In genomic region chr12:53674977-53675700, GRCh38 we compare ENCODE assay signal across 8 cellular contexts. TPM values are rescaled to one million over a fixed set of nuclear protein-coding genes. Genes with fewer than 3 reads are reported as not detected.
DNase-seq lines count a peak whose midpoint lies in the region; ATAC-seq, FAIRE-seq and TF ChIP-seq lines count a peak whose summit lies in the region.

No MANE protein-coding gene starts in this region.

- no peak for DNase-seq in activated CD4-positive, alpha-beta T cell treated with anti-CD3 and anti-CD28 coated beads for 36 hours
- DNase-seq in activated CD4-positive, alpha-beta T cell treated with anti-CD3 and anti-CD28 coated beads for 1 hour = no peak
- no peak for DNase-seq in activated T-helper 1 cell treated with anti-CD3 and anti-CD28 coated beads, Interleukin-12 subunit alpha, Interleukin-12 subunit beta, Interleukin-2, Interleukin-4 antibody, amounts not matched to agents 30 ng/mL and 10 ng/mL and 1 ng/mL, durations not matched to agents 14 hours and 24 hours and 36 hours (ENCODE audit: low spot score)
- DNase-seq in keratinocyte (ENCODE audit: low read depth, low spot score) = no peak
- no peak for DNase-seq in substantia nigra (lab: John Stamatoyannopoulos, UW)
- no peak for DNase-seq in urothelium cell line (ENCODE audit: low spot score)
- DNase-seq in activated CD4-positive, CD25-positive, alpha-beta regulatory T cell treated with anti-CD3 and anti-CD28 coated beads, Interleukin-2, amount 50 U/mL, for 72 hours = no peak

- peak overlapping the region; percentile 93 for H3K9ac ChIP-seq in keratinocyte (ENCODE audit: control insufficient read depth, extremely low read depth, insufficient read depth, low read length)

- H2AFZ ChIP-seq in keratinocyte (ENCODE audit: control insufficient read depth, low read length) = peak overlapping the region; percentile 98

- POLR2A ChIA-PET in activated CD4-positive, alpha-beta T cell treated with anti-CD3 and anti-CD28 coated beads for 36 hours (lab: Charles Lee) = interaction anchor here (0.6 to 1.0 kb wide), 7 partner anchors 55 to 407 kb away, joined by 3 to 5 read pairs (median 3); partner anchors contain the start of genes ESPL1 and TARBP2

- H3K79me2 ChIP-seq in keratinocyte (ENCODE audit: control insufficient read depth, insufficient read depth, low read length) = peaks cover 8% of the 10 kb centered on the region

- peaks cover 3 to 6% of the 10 kb centered on the region in 2 experiments for H3K36me3 ChIP-seq in keratinocyte (ENCODE audit: control insufficient read depth in 2 of 2, extremely low read depth in 1 of 2, insufficient read depth in 2 of 2, low read length in 2 of 2)

- no peaks in the 10 kb centered on the region for H3K9me3 ChIP-seq in keratinocyte (ENCODE audit: control insufficient read depth, low read depth, low read length)

- H3K4me1 ChIP-seq in keratinocyte (ENCODE audit: control insufficient read depth, extremely low read depth, insufficient read depth, low read length) = peaks cover 30% of the 10 kb centered on the region

- ATAC-seq in activated CD4-positive, alpha-beta T cell treated with anti-CD3 and anti-CD28 coated beads for 36 hours = no peak
- no peak for ATAC-seq in GM19324 (IDR thresholded peaks at IDR 0.05; ENCODE audit: low FRiP score, unreplicated experiment)

- TF ChIP-seq CTCF in keratinocyte (optimal IDR thresholded peaks at IDR 0.05 in 1 of 3, IDR thresholded peaks at IDR 0.05 in 1 of 3, conservative IDR thresholded peaks at IDR 0.05 in 1 of 3; ENCODE audit: extremely low read depth in 1 of 3, insufficient read depth in 2 of 3, low read length in 3 of 3) = no peak

- H4K20me1 ChIP-seq in keratinocyte (ENCODE audit: control insufficient read depth, extremely low read depth, insufficient read depth, low read length) = no peaks in the 10 kb centered on the region

- H3K27ac ChIP-seq in keratinocyte (ENCODE audit: control insufficient read depth, insufficient read depth, low read length) (peak overlapping the region; percentile 93), substantia nigra (ENCODE audit: low read depth, low read length, poor library complexity, severe bottlenecking) (peak overlapping the region; percentile 99)

- H3K27ac Mint-ChIP-seq in activated CD4-positive, alpha-beta T cell treated with anti-CD3 and anti-CD28 coated beads for 36 hours = peak overlapping the region; percentile 95
- peak overlapping the region; percentile 95 for H3K27ac Mint-ChIP-seq in activated T-helper 1 cell treated with anti-CD3 and anti-CD28 coated beads, Interleukin-12 subunit alpha, Interleukin-12 subunit beta, Interleukin-2, Interleukin-4 antibody, amounts not matched to agents 30 ng/mL and 10 ng/mL and 1 ng/mL, durations not matched to agents 14 hours and 24 hours and 36 hours

- no peaks in the 10 kb centered on the region for H3K9me3 Mint-ChIP-seq in activated CD4-positive, alpha-beta T cell treated with anti-CD3 and anti-CD28 coated beads for 36 hours (ENCODE audit: low read depth)
- no peaks in the 10 kb centered on the region for H3K9me3 Mint-ChIP-seq in activated T-helper 1 cell treated with anti-CD3 and anti-CD28 coated beads, Interleukin-12 subunit alpha, Interleukin-12 subunit beta, Interleukin-2, Interleukin-4 antibody, amounts not matched to agents 30 ng/mL and 10 ng/mL and 1 ng/mL, durations not matched to agents 14 hours and 24 hours and 36 hours

- intact Hi-C loops in activated CD4-positive, alpha-beta T cell treated with anti-CD3 and anti-CD28 coated beads for 36 hours (cut with DNase I, micrococcal nuclease) = loop anchor here in 1 of 2 experiments (1.0 to 5.0 kb wide), 3 partner anchors 166 to 512 kb away; partner anchors contain the start of genes PRR13 and SMUG1
- intact Hi-C loops in activated T-helper 1 cell treated with anti-CD3 and anti-CD28 coated beads, Interleukin-12 subunit alpha, Interleukin-12 subunit beta, Interleukin-2, Interleukin-4 antibody, amounts not matched to agents 30 ng/mL and 10 ng/mL and 1 ng/mL, durations not matched to agents 14 hours and 24 hours and 36 hours (cut with micrococcal nuclease) = loop anchor here (2.0 kb wide), 1 partner anchor 296 kb away; no protein-coding TSS in a partner anchor

- CTCF ChIA-PET in activated CD4-positive, alpha-beta T cell treated with anti-CD3 and anti-CD28 coated beads for 36 hours (lab: Charles Lee) = interaction anchor here (0.5 to 6.6 kb wide), 34 partner anchors 11 to 637 kb away, joined by 3 to 103 read pairs (median 4); partner anchors contain the start of gene ATF7

- peak overlapping the region; percentile 83 for H3K4me2 ChIP-seq in keratinocyte (ENCODE audit: control insufficient read depth, extremely low read depth, insufficient read depth, low read depth, low read length)

- FAIRE-seq in keratinocyte (lab: Jason Lieb, UNC) (no peak), urothelium cell line (lab: Jason Lieb, UNC) (no peak)

- dilution Hi-C loops in keratinocyte (cut with MboI; ENCODE audit: extremely low pct_ligation_motif_present, low sequenced_read_pairs) = no loop called here

- peak overlapping the region; percentile 51 to 96 (median 80) for H3K4me3 ChIP-seq in keratinocyte (ENCODE audit: control insufficient read depth in 2 of 3, extremely low read depth in 1 of 3, insufficient read depth in 2 of 3, low read depth in 1 of 3, low read length in 3 of 3)

- H3K36me3 Mint-ChIP-seq in activated CD4-positive, alpha-beta T cell treated with anti-CD3 and anti-CD28 coated beads for 36 hours (ENCODE audit: low read depth) = peaks cover 36% of the 10 kb centered on the region
- H3K36me3 Mint-ChIP-seq in activated T-helper 1 cell treated with anti-CD3 and anti-CD28 coated beads, Interleukin-12 subunit alpha, Interleukin-12 subunit beta, Interleukin-2, Interleukin-4 antibody, amounts not matched to agents 30 ng/mL and 10 ng/mL and 1 ng/mL, durations not matched to agents 14 hours and 24 hours and 36 hours (ENCODE audit: low read depth) = peaks cover 30% of the 10 kb centered on the region

- peak overlapping the region; percentile 93 for H3K4me3 Mint-ChIP-seq in activated CD4-positive, alpha-beta T cell treated with anti-CD3 and anti-CD28 coated beads for 36 hours
- peak overlapping the region; percentile 87 for H3K4me3 Mint-ChIP-seq in activated T-helper 1 cell treated with anti-CD3 and anti-CD28 coated beads, Interleukin-12 subunit alpha, Interleukin-12 subunit beta, Interleukin-2, Interleukin-4 antibody, amounts not matched to agents 30 ng/mL and 10 ng/mL and 1 ng/mL, durations not matched to agents 14 hours and 24 hours and 36 hours

- peaks cover 20% of the 10 kb centered on the region for H3K27me3 Mint-ChIP-seq in activated CD4-positive, alpha-beta T cell treated with anti-CD3 and anti-CD28 coated beads for 36 hours
- peaks cover 27% of the 10 kb centered on the region for H3K27me3 Mint-ChIP-seq in activated T-helper 1 cell treated with anti-CD3 and anti-CD28 coated beads, Interleukin-12 subunit alpha, Interleukin-12 subunit beta, Interleukin-2, Interleukin-4 antibody, amounts not matched to agents 30 ng/mL and 10 ng/mL and 1 ng/mL, durations not matched to agents 14 hours and 24 hours and 36 hours (ENCODE audit: insufficient read depth)

- H3K27me3 ChIP-seq in keratinocyte (ENCODE audit: control insufficient read depth, extremely low read depth, insufficient read depth, low read length) = no peaks in the 10 kb centered on the region

- H3K4me1 Mint-ChIP-seq in activated CD4-positive, alpha-beta T cell treated with anti-CD3 and anti-CD28 coated beads for 36 hours = peaks cover 29% of the 10 kb centered on the region
- peaks cover 22% of the 10 kb centered on the region for H3K4me1 Mint-ChIP-seq in activated T-helper 1 cell treated with anti-CD3 and anti-CD28 coated beads, Interleukin-12 subunit alpha, Interleukin-12 subunit beta, Interleukin-2, Interleukin-4 antibody, amounts not matched to agents 30 ng/mL and 10 ng/mL and 1 ng/mL, durations not matched to agents 14 hours and 24 hours and 36 hours (ENCODE audit: low read depth)

- H3K9me1 ChIP-seq in keratinocyte (ENCODE audit: control insufficient read depth, extremely low read depth, insufficient read depth, low read length) = no peaks in the 10 kb centered on the region

RNA-seq across cellular contexts. Expression of gene ATP5MC2, which starts 0.7 kb away (rescaled TPM):
- 100 to 1,000 TPM; 356 to 415 TPM for total RNA-seq in activated CD4-positive, alpha-beta T cell treated with anti-CD3 and anti-CD28 coated beads for 36 hours
- total RNA-seq in activated T-helper 1 cell treated with anti-CD3 and anti-CD28 coated beads, Interleukin-12 subunit alpha, Interleukin-12 subunit beta, Interleukin-2, Interleukin-4 antibody, amounts not matched to agents 30 ng/mL and 10 ng/mL and 1 ng/mL, durations not matched to agents 14 hours and 24 hours and 36 hours = 363 and 383 TPM in 2 replicates
- polyA plus RNA-seq in keratinocyte = 138 to 236 TPM (median 205 TPM) in 3 replicates
- polyA plus RNA-seq in keratinocyte (2011; ENCODE audit: low read depth) = 13.2 TPM
- 194 and 211 TPM in 2 replicates for polyA plus RNA-seq in keratinocyte (2011; cell fraction: cytosol; rRNA removed)
- polyA plus RNA-seq in keratinocyte (2011; cell fraction: nucleus; rRNA removed) = 77.1 and 77.5 TPM in 2 replicates
- 255 and 338 TPM in 2 replicates for polyA plus RNA-seq in keratinocyte (2012; ENCODE audit: low replicate concordance)
- 333 to 630 TPM (median 388 TPM) in 3 replicates for polyA minus RNA-seq in keratinocyte
- 188 TPM for polyA minus RNA-seq in keratinocyte (2011; cell fraction: cytosol; rRNA and poly(A)+ RNA removed)
- 57.5 and 60.0 TPM in 2 replicates for polyA minus RNA-seq in keratinocyte (2011; cell fraction: nucleus; rRNA and poly(A)+ RNA removed)

RNA-seq across cellular contexts. Expression of gene ATF7, which starts 49.0 kb away (rescaled TPM):
- 10 to 100 TPM; 23.0 to 28.1 TPM for total RNA-seq in activated CD4-positive, alpha-beta T cell treated with anti-CD3 and anti-CD28 coated beads for 36 hours
- 21.5 and 25.9 TPM in 2 replicates for total RNA-seq in activated T-helper 1 cell treated with anti-CD3 and anti-CD28 coated beads, Interleukin-12 subunit alpha, Interleukin-12 subunit beta, Interleukin-2, Interleukin-4 antibody, amounts not matched to agents 30 ng/mL and 10 ng/mL and 1 ng/mL, durations not matched to agents 14 hours and 24 hours and 36 hours
- 12.9 to 18.0 TPM (median 16.3 TPM) in 3 replicates for polyA plus RNA-seq in keratinocyte
- 12.9 TPM for polyA plus RNA-seq in keratinocyte (2011; ENCODE audit: low read depth)
- 12.4 and 19.6 TPM in 2 replicates for polyA plus RNA-seq in keratinocyte (2011; cell fraction: cytosol; rRNA removed)
- 32.8 and 33.5 TPM in 2 replicates for polyA plus RNA-seq in keratinocyte (2011; cell fraction: nucleus; rRNA removed)
- 10.3 and 14.5 TPM in 2 replicates for polyA plus RNA-seq in keratinocyte (2012; ENCODE audit: low replicate concordance)
- 19.0 to 43.0 TPM (median 28.8 TPM) in 3 replicates for polyA minus RNA-seq in keratinocyte
- polyA minus RNA-seq in keratinocyte (2011; cell fraction: cytosol; rRNA and poly(A)+ RNA removed) = 23.6 TPM
- polyA minus RNA-seq in keratinocyte (2011; cell fraction: nucleus; rRNA and poly(A)+ RNA removed) = 14.2 and 31.1 TPM in 2 replicates

RNA-seq across cellular contexts. Expression of gene CALCOCO1, which starts 52.1 kb away (rescaled TPM):
- 10 to 100 TPM; 17.1 to 20.4 TPM for total RNA-seq in activated CD4-positive, alpha-beta T cell treated with anti-CD3 and anti-CD28 coated beads for 36 hours
- total RNA-seq in activated T-helper 1 cell treated with anti-CD3 and anti-CD28 coated beads, Interleukin-12 subunit alpha, Interleukin-12 subunit beta, Interleukin-2, Interleukin-4 antibody, amounts not matched to agents 30 ng/mL and 10 ng/mL and 1 ng/mL, durations not matched to agents 14 hours and 24 hours and 36 hours = 17.4 and 19.2 TPM in 2 replicates
- 51.8 to 142 TPM (median 67.3 TPM) in 3 replicates for polyA plus RNA-seq in keratinocyte
- 76.8 TPM for polyA plus RNA-seq in keratinocyte (2011; ENCODE audit: low read depth)
- 62.3 and 80.9 TPM in 2 replicates for polyA plus RNA-seq in keratinocyte (2011; cell fraction: cytosol; rRNA removed)
- 258 and 301 TPM in 2 replicates for polyA plus RNA-seq in keratinocyte (2011; cell fraction: nucleus; rRNA removed)
- polyA plus RNA-seq in keratinocyte (2012; ENCODE audit: low replicate concordance) = 39.2 and 84.4 TPM in 2 replicates
- polyA minus RNA-seq in keratinocyte = 73.5 to 96.9 TPM (median 75.4 TPM) in 3 replicates
- 25.3 TPM for polyA minus RNA-seq in keratinocyte (2011; cell fraction: cytosol; rRNA and poly(A)+ RNA removed)
- polyA minus RNA-seq in keratinocyte (2011; cell fraction: nucleus; rRNA and poly(A)+ RNA removed) = 52.4 and 69.3 TPM in 2 replicates
